Comparison of ENCODE assay signal across 14 cellular contexts in genomic region chr3:133568294-133569014, GRCh38. TPM values are rescaled to one million over a fixed set of nuclear protein-coding genes. Genes with fewer than 3 reads are reported as not detected.
DNase-seq lines count a peak whose midpoint lies in the region; ATAC-seq, FAIRE-seq and TF ChIP-seq lines count a peak whose summit lies in the region.
"Had no signal": no experiment of that assay in that cellular context is flagged by ENCODE, and none has a peak within 500 bp of the region (broad histone marks: within the 10 kb centered on the region; RNA-seq: fewer than 3 reads in every experiment).

No MANE protein-coding gene starts in this region.

- TF ChIP-seq CTCF in cardiac muscle cell (IDR thresholded peaks at IDR 0.05; ENCODE audit: low read depth, low read length) (no peak), heart right ventricle (IDR thresholded peaks at IDR 0.05) (no peak), astrocyte (IDR thresholded peaks at IDR 0.05; ENCODE audit: insufficient read depth, low read depth, low read length) (no peak), hepatocyte (IDR thresholded peaks at IDR 0.05; ENCODE audit: poor library complexity) (no peak), GM23338 (conservative IDR thresholded peaks at IDR 0.05; ENCODE audit: low read depth in 2 of 2) (no peak)

- no peaks in the 10 kb centered on the region for H4K20me1 ChIP-seq in astrocyte (ENCODE audit: insufficient read depth, low read length)
- no peaks in the 10 kb centered on the region for H4K20me1 ChIP-seq in hepatocyte (ENCODE audit: insufficient read depth, poor library complexity, severe bottlenecking)
- H4K20me1 ChIP-seq in GM23338 (replicated peaks; ENCODE audit: insufficient read depth) = no peaks in the 10 kb centered on the region

- H3K27ac ChIP-seq in cardiac muscle cell (peak overlapping the region; percentile 71), heart right ventricle (peak overlapping the region in 1 of 10 donors; percentile 8), astrocyte (ENCODE audit: low read depth, low read length) (peak overlapping the region; percentile 87), hepatocyte (peak overlapping the region; percentile 94), GM23338 (ENCODE audit: low read depth) (no peak overlapping the region)

- DNase-seq in cardiac muscle cell (ENCODE audit: low read depth in 1 of 2, low spot score in 1 of 2) (peak; percentile 33 to 63), heart right ventricle (no peak), astrocyte (ENCODE audit: low read depth) (peak; percentile 96), hepatocyte (ENCODE audit: low spot score) (peak; percentile 12), DMS53 (lab: John Stamatoyannopoulos, UW) (no peak), GM23338 (ENCODE audit: low spot score) (no peak)
- DNase-seq in activated CD4-positive, alpha-beta T cell treated with anti-CD3 and anti-CD28 coated beads for 4 hours = no peak
- DNase-seq: cerebellar nuclear complex; natural killer cell; NCI-H1417; stimulated activated CD4-positive, alpha-beta T cell treated with anti-CD3 and anti-CD28 coated beads, Interleukin-1b, Interleukin-23, amount 100 ng/mL, for 48 hours; stimulated activated naive CD8-positive, alpha-beta T cell treated with anti-CD3 and anti-CD28 coated beads, Interleukin-15, amount 100 ng/mL, for 72 hours had no signal

- H3K36me3 Mint-ChIP-seq in astrocyte (ENCODE audit: low read depth, unreplicated experiment) (no peaks in the 10 kb centered on the region), GM23338 (ENCODE audit: low read depth) (no peaks in the 10 kb centered on the region)
- H3K36me3 Mint-ChIP-seq: natural killer cell had no signal

- H3K4me3 ChIP-seq in cardiac muscle cell (no peak overlapping the region), heart right ventricle (no peak overlapping the region), astrocyte (ENCODE audit: insufficient read depth, low read depth, low read length) (peak overlapping the region; percentile 0), hepatocyte (no peak overlapping the region), GM23338 (no peak overlapping the region)

- no peaks in the 10 kb centered on the region for H3K36me3 ChIP-seq in cardiac muscle cell
- H3K36me3 ChIP-seq in heart right ventricle = no peaks in the 10 kb centered on the region
- no peaks in the 10 kb centered on the region for H3K36me3 ChIP-seq in astrocyte (ENCODE audit: insufficient read depth, low read length)
- H3K36me3 ChIP-seq in hepatocyte (replicated peaks; ENCODE audit: insufficient read depth, low read depth) = no peaks in the 10 kb centered on the region
- H3K36me3 ChIP-seq in GM23338 (ENCODE audit: insufficient read depth) = no peaks in the 10 kb centered on the region

- H3K4me2 ChIP-seq in astrocyte (ENCODE audit: low read length) (peak overlapping the region; percentile 76), hepatocyte (no peak overlapping the region), GM23338 (no peak overlapping the region)

- H3K4me1 Mint-ChIP-seq in astrocyte (ENCODE audit: low read depth, unreplicated experiment) (peaks cover 49% of the 10 kb centered on the region), GM23338 (peaks cover 10% of the 10 kb centered on the region; the same call in 2 of the 3 replicates)

- H3K79me2 ChIP-seq in astrocyte (ENCODE audit: insufficient read depth, low read length) (no peaks in the 10 kb centered on the region), hepatocyte (no peaks in the 10 kb centered on the region), GM23338 (replicated peaks; ENCODE audit: insufficient read depth) (no peaks in the 10 kb centered on the region)

- H3K9me2 ChIP-seq in hepatocyte (replicated peaks; ENCODE audit: insufficient read depth) (no peaks in the 10 kb centered on the region), GM23338 (ENCODE audit: insufficient read depth) (no peaks in the 10 kb centered on the region)

- 66 to 68% methylated on average over 8 of the region's 8 CpGs for WGBS in heart right ventricle, 2 donors
- WGBS in hepatocyte (ENCODE audit: low lambda C conversion rate, missing lambda C conversion rate) = 63% methylated on average over 8 of the region's 8 CpGs

- H3K9me3 ChIP-seq in cardiac muscle cell (ENCODE audit: low read depth) (no peaks in the 10 kb centered on the region), heart right ventricle (no peaks in the 10 kb centered on the region), astrocyte (ENCODE audit: insufficient read depth, low read depth, low read length) (no peaks in the 10 kb centered on the region), hepatocyte (ENCODE audit: low read depth) (no peaks in the 10 kb centered on the region)

- peak overlapping the region; percentile 50 for H3K4me3 Mint-ChIP-seq in astrocyte (ENCODE audit: unreplicated experiment)
- H3K4me3 Mint-ChIP-seq in GM23338 = no peak overlapping the region
- H3K4me3 Mint-ChIP-seq: natural killer cell; stimulated activated naive CD8-positive, alpha-beta T cell treated with anti-CD3 and anti-CD28 coated beads, Interleukin-15, amount 100 ng/mL, for 72 hours had no signal

- H3F3A ChIP-seq in GM23338 (replicated peaks; ENCODE audit: low read depth) = no peaks in the 10 kb centered on the region

- H3K27me3 ChIP-seq in cardiac muscle cell (no peaks in the 10 kb centered on the region), heart right ventricle (no peaks in the 10 kb centered on the region), astrocyte (ENCODE audit: insufficient read depth, low read length) (no peaks in the 10 kb centered on the region), hepatocyte (no peaks in the 10 kb centered on the region), GM23338 (ENCODE audit: insufficient read depth) (no peaks in the 10 kb centered on the region)

- H3K9me3 Mint-ChIP-seq in astrocyte (ENCODE audit: unreplicated experiment) (no peaks in the 10 kb centered on the region), GM23338 (no peaks in the 10 kb centered on the region)
- H3K9me3 Mint-ChIP-seq: natural killer cell; stimulated activated naive CD8-positive, alpha-beta T cell treated with anti-CD3 and anti-CD28 coated beads, Interleukin-15, amount 100 ng/mL, for 72 hours had no signal

- H3K4me1 ChIP-seq in cardiac muscle cell (ENCODE audit: low read depth) = peaks cover 2% of the 10 kb centered on the region
- H3K4me1 ChIP-seq in heart right ventricle = peaks cover 0 to 44% (median 18%) of the 10 kb centered on the region in 9 donors
- peaks cover 48% of the 10 kb centered on the region for H3K4me1 ChIP-seq in astrocyte (ENCODE audit: insufficient read depth, low read length)
- H3K4me1 ChIP-seq in hepatocyte (ENCODE audit: insufficient read depth) = peaks cover 10% of the 10 kb centered on the region
- H3K4me1 ChIP-seq in GM23338 (ENCODE audit: insufficient read depth) = peaks cover 8% of the 10 kb centered on the region

- no peak overlapping the region for H2AFZ ChIP-seq in astrocyte (ENCODE audit: low read depth, low read length)
- H2AFZ ChIP-seq in hepatocyte = no peak overlapping the region
- no peak overlapping the region for H2AFZ ChIP-seq in GM23338

- peak overlapping the region; percentile 44 for H3K9ac ChIP-seq in astrocyte (ENCODE audit: low read length)

- intact Hi-C loops in heart right ventricle (cut with DNase I) = no loop called here

- ATAC-seq in heart right ventricle (no peak), GM23338 (no peak), GM18498 (IDR thresholded peaks at IDR 0.05; ENCODE audit: unreplicated experiment) (no peak)
- ATAC-seq: natural killer cell; stimulated activated naive CD8-positive, alpha-beta T cell treated with anti-CD3 and anti-CD28 coated beads, Interleukin-15, amount 100 ng/mL, for 72 hours had no signal

- FAIRE-seq in astrocyte (lab: Jason Lieb, UNC) = peak; percentile 75
- FAIRE-seq: TTC549 had no signal

- peak overlapping the region; percentile 92 for H3K27ac Mint-ChIP-seq in astrocyte (ENCODE audit: unreplicated experiment)
- no peak overlapping the region for H3K27ac Mint-ChIP-seq in GM23338
- H3K27ac Mint-ChIP-seq: natural killer cell; stimulated activated naive CD8-positive, alpha-beta T cell treated with anti-CD3 and anti-CD28 coated beads, Interleukin-15, amount 100 ng/mL, for 72 hours had no signal

- H3K27me3 Mint-ChIP-seq in astrocyte (ENCODE audit: low read depth, unreplicated experiment) = no peaks in the 10 kb centered on the region
- H3K27me3 Mint-ChIP-seq in GM23338 (ENCODE audit: insufficient read depth, low read depth, poor library complexity) = peaks cover 12% of the 10 kb centered on the region
- H3K27me3 Mint-ChIP-seq: stimulated activated naive CD8-positive, alpha-beta T cell treated with anti-CD3 and anti-CD28 coated beads, Interleukin-15, amount 100 ng/mL, for 72 hours had no signal

TF ChIP-seq in GM23338, 12 proteins besides CTCF, POLR2A, EP300 and RAD21 (continues in another document):
- no peak for TF ChIP-seq NANOG (IDR thresholded peaks at IDR 0.05; ENCODE audit: borderline replicate concordance)

RNA-seq across cellular contexts. Expression of gene CDV3, which starts 5.0 kb away (rescaled TPM):
- total RNA-seq in cardiac muscle cell (69.2 and 100 TPM in 2 replicates), heart right ventricle (100 to 1,000 TPM; 125 to 182 (median 153) TPM), astrocyte (290 and 323 TPM in 2 replicates), hepatocyte (223 and 243 TPM in 2 replicates)
- polyA plus RNA-seq in cardiac muscle cell (56.7 and 62.4 TPM in 2 replicates), heart right ventricle (10 to 100 TPM; 27.9 to 83.5 TPM), hepatocyte (96.2 and 97.6 TPM in 2 replicates), GM23338 (2016; fragmentation: Nextera tagmentation; extraction: Ambion mirVana) (36.6 and 44.1 TPM in 2 replicates)
- 119 TPM in 2 replicates for total RNA-seq in GM23338 (2014; rRNA removed; shearing (Covaris generic))

Comparison
In these comparisons a context has a peak if more than half of its experiments do, and no peak if none do; other contexts are left out.
1. DNase-seq: peak in cardiac muscle cell (2 of 2), astrocyte (single experiment) and hepatocyte (single experiment); none in heart right ventricle (0 of 2), DMS53 (single experiment), activated CD4-positive, alpha-beta T cell treated with anti-CD3 and anti-CD28 coated beads for 4 hours (0 of 2) and GM23338 (single experiment).